Comparison of ENCODE assay signal across 1 cellular context in the genomic region with DNA sequence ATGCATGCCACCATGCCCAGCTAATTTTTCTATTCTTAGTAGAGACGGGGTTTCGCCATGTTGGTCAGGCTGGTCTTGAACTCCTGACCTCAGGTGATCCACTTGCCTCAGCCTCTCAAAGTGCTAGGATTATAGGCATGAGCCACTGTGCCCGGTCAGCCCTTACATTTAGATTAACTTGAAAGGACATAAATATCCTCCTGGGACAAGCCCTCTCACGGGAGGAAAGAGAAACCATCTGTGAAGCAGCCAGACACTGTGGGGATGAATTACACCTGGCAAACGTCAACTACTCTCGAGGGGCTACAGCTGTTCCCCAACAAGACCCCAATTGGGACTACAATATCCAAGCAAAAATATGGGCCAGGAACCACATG.
TF ChIP-seq lines count a peak whose summit lies in the region.

No MANE protein-coding gene starts in this region.

TF ChIP-seq in HepG2, 621 proteins besides CTCF, POLR2A, EP300 and RAD21 (continued from another document):
- TF ChIP-seq NFAT5 (CRISPR knock-in tag; IDR thresholded peaks at IDR 0.05) = peak; percentile 33; the same call in 1 of the 2 replicates
TF ChIP-seq in HepG2: peak in this region for 3; not testable (repeated sequence) for 618.
